Comparison of ENCODE assay signal across 7 cellular contexts in genomic region chr6:43420012-43420411, GRCh38. TPM values are rescaled to one million over a fixed set of nuclear protein-coding genes. Genes with fewer than 3 reads are reported as not detected.
"Had no signal": no experiment of that assay in that cellular context is flagged by ENCODE, and none has a peak within 500 bp of the region (broad histone marks: within the 10 kb centered on the region; RNA-seq: fewer than 3 reads in every experiment).

No MANE protein-coding gene starts in this region.

- H3K4me1 Mint-ChIP-seq: IgD-negative memory B cell had no signal

- H3K4me3 Mint-ChIP-seq: IgD-negative memory B cell had no signal

- ATAC-seq: HepG2 had no signal

- FAIRE-seq: HepG2, HTR-8/SVneo had no signal

- H3K27ac Mint-ChIP-seq: IgD-negative memory B cell had no signal

- DNase-seq: IMR-90, KBM-7, KG1 had no signal

- H3K9me3 Mint-ChIP-seq: IgD-negative memory B cell had no signal

- H3K36me3 Mint-ChIP-seq: IgD-negative memory B cell had no signal

- H3K27ac ChIP-seq: HL-60 had no signal

- H3K27me3 Mint-ChIP-seq: IgD-negative memory B cell had no signal

RNA-seq across cellular contexts. Expression of gene DLK2, which starts 35.3 kb away (rescaled TPM):
- polyA plus RNA-seq: IgD-negative memory B cell had no signal
